Comparison of ENCODE assay signal across 13 cellular contexts in genomic region chr9:36194326-36195000, GRCh38. TPM values are rescaled to one million over a fixed set of nuclear protein-coding genes. Genes with fewer than 3 reads are reported as not detected.
DNase-seq lines count a peak whose midpoint lies in the region; ATAC-seq, FAIRE-seq and TF ChIP-seq lines count a peak whose summit lies in the region.
"Had no signal": no experiment of that assay in that cellular context is flagged by ENCODE, and none has a peak within 500 bp of the region (broad histone marks: within the 10 kb centered on the region; RNA-seq: fewer than 3 reads in every experiment).

No MANE protein-coding gene starts in this region.

- no peak overlapping the region for H3K4me3 ChIP-seq in CD8-positive, alpha-beta memory T cell (ENCODE audit: low read length)
- H3K4me3 ChIP-seq in bronchial epithelial cell (ENCODE audit: low read depth, low read length) (no peak overlapping the region), psoas muscle (no peak overlapping the region)
- H3K4me3 ChIP-seq in naive thymus-derived CD4-positive, alpha-beta T cell (ENCODE audit: low read length), result no peak overlapping the region
- H3K4me3 ChIP-seq: esophagus muscularis mucosa, HAP-1, PC-9 had no signal

- 25 to 34% (median 31%) methylated on average over 4 of the region's 4 CpGs for WGBS in psoas muscle, 3 donors

- H3K27me3 ChIP-seq in CD8-positive, alpha-beta memory T cell (ENCODE audit: insufficient read depth, low read length, poor library complexity, severe bottlenecking), result no peaks in the 10 kb centered on the region
- H3K27me3 ChIP-seq in bronchial epithelial cell (ENCODE audit: control insufficient read depth, insufficient read depth, low read length) (no peaks in the 10 kb centered on the region), psoas muscle (ENCODE audit: insufficient read depth in 3 of 3, low read length in 2 of 3) (no peaks in the 10 kb centered on the region)
- H3K27me3 ChIP-seq in naive thymus-derived CD4-positive, alpha-beta T cell (ENCODE audit: control insufficient read depth in 2 of 2, insufficient read depth in 2 of 2, low read length in 2 of 2), result no peaks in the 10 kb centered on the region
- H3K27me3 ChIP-seq: esophagus muscularis mucosa had no signal

- ATAC-seq in naive thymus-derived CD4-positive, alpha-beta T cell, result no peak
- ATAC-seq in psoas muscle (no peak), left colon (no peak)

- CTCF ChIA-PET in CD8-positive, alpha-beta memory T cell (lab: Charles Lee), result interaction anchor here (1.1 to 2.2 kb wide), 3 partner anchors 11 to 92 kb away, joined by 3 to 9 read pairs (median 4); no protein-coding TSS in a partner anchor
- CTCF ChIA-PET in naive thymus-derived CD4-positive, alpha-beta T cell (lab: Charles Lee), result no interaction called here

- H3K9me3 ChIP-seq in CD8-positive, alpha-beta memory T cell (ENCODE audit: low read length), result no peaks in the 10 kb centered on the region
- H3K9me3 ChIP-seq in naive thymus-derived CD4-positive, alpha-beta T cell (ENCODE audit: control insufficient read depth in 2 of 3, low read length in 3 of 3), result no peaks in the 10 kb centered on the region
- H3K9me3 ChIP-seq in psoas muscle, result no peaks in the 10 kb centered on the region
- H3K9me3 ChIP-seq: esophagus muscularis mucosa, HAP-1 had no signal

- peak overlapping the region in 7 of 8 donors; percentile 32 to 94 (median 72) for H3K27ac Mint-ChIP-seq in CD8-positive, alpha-beta memory T cell
- peak overlapping the region; percentile 65 for H3K27ac Mint-ChIP-seq in HFFc6
- H3K27ac Mint-ChIP-seq in naive thymus-derived CD4-positive, alpha-beta T cell, result peak overlapping the region in 5 of 9 donors; percentile 10 to 72 (median 26)

- no peak for FAIRE-seq in bronchial epithelial cell (lab: Jason Lieb, UNC)

- DNase-seq in CD8-positive, alpha-beta memory T cell, result no peak
- no peak for DNase-seq in HFFc6
- DNase-seq in bronchial epithelial cell (ENCODE audit: low read depth), result peak; percentile 59
- DNase-seq in naive thymus-derived CD4-positive, alpha-beta T cell, result no peak
- DNase-seq in NCI-H82 treated with DMSO at 0.1 percent for 48 hours (lab: John Stamatoyannopoulos, UW; ENCODE audit: unreplicated experiment), result no peak
- DNase-seq in psoas muscle, result no peak
- DNase-seq in left colon, result no peak
- DNase-seq: amniotic stem cell, NCI-H1105, PC-9 had no signal

- no peaks in the 10 kb centered on the region for H3K9me3 Mint-ChIP-seq in CD8-positive, alpha-beta memory T cell
- no peaks in the 10 kb centered on the region for H3K9me3 Mint-ChIP-seq in HFFc6
- H3K9me3 Mint-ChIP-seq in naive thymus-derived CD4-positive, alpha-beta T cell, result no peaks in the 10 kb centered on the region

- H3K4me1 Mint-ChIP-seq in CD8-positive, alpha-beta memory T cell, result peaks cover 50 to 66% (median 62%) of the 10 kb centered on the region in 3 donors
- H3K4me1 Mint-ChIP-seq in HFFc6 (ENCODE audit: low read depth), result peaks cover 49% of the 10 kb centered on the region
- peaks cover 48 to 61% (median 57%) of the 10 kb centered on the region in 7 donors for H3K4me1 Mint-ChIP-seq in naive thymus-derived CD4-positive, alpha-beta T cell

- H3K36me3 Mint-ChIP-seq in CD8-positive, alpha-beta memory T cell, result peaks cover 0 to 53% (median 10%) of the 10 kb centered on the region in 3 donors
- peaks cover 21% of the 10 kb centered on the region for H3K36me3 Mint-ChIP-seq in HFFc6 (ENCODE audit: low read depth)
- H3K36me3 Mint-ChIP-seq in naive thymus-derived CD4-positive, alpha-beta T cell, result peaks cover 0 to 22% (median 19%) of the 10 kb centered on the region in 5 donors

- intact Hi-C loops in naive thymus-derived CD4-positive, alpha-beta T cell (cut with micrococcal nuclease), result loop anchor here (5.0 to 10.0 kb wide), 4 partner anchors 43 to 1817 kb away; partner anchors contain the start of genes ATOSB (in 1 of the 2), FAM221B (in 1 of the 2), MYORG (in 1 of the 2) and TMEM8B (in 1 of the 2)
- intact Hi-C loops in psoas muscle (cut with DNase I) (loop anchor here (5.0 kb wide), 2 partner anchors 63 to 133 kb away; partner anchors contain the start of gene GNE (in 1 of the 2)), left colon (cut with DNase I, micrococcal nuclease) (no loop called here)

- peaks cover 9% of the 10 kb centered on the region for H3K36me3 ChIP-seq in CD8-positive, alpha-beta memory T cell (ENCODE audit: insufficient read depth, low read length)
- H3K36me3 ChIP-seq in bronchial epithelial cell (ENCODE audit: control insufficient read depth, insufficient read depth, low read length) (peaks cover 8% of the 10 kb centered on the region), psoas muscle (ENCODE audit: insufficient read depth in 1 of 2, low read depth in 1 of 2) (peaks cover 2 to 27% of the 10 kb centered on the region in 2 donors)
- peaks cover 5 to 27% (median 6%) of the 10 kb centered on the region in 3 experiments for H3K36me3 ChIP-seq in naive thymus-derived CD4-positive, alpha-beta T cell (ENCODE audit: control insufficient read depth in 2 of 3, insufficient read depth in 3 of 3, low read length in 3 of 3)

- peaks cover 0 to 4% of the 10 kb centered on the region in 2 donors for H3K27me3 Mint-ChIP-seq in CD8-positive, alpha-beta memory T cell
- no peaks in the 10 kb centered on the region for H3K27me3 Mint-ChIP-seq in HFFc6 (ENCODE audit: insufficient read depth)
- no peaks in the 10 kb centered on the region for H3K27me3 Mint-ChIP-seq in naive thymus-derived CD4-positive, alpha-beta T cell

- no peak overlapping the region for H3K27ac ChIP-seq in CD8-positive, alpha-beta memory T cell (ENCODE audit: low read depth, low read length)
- no peak overlapping the region for H3K27ac ChIP-seq in naive thymus-derived CD4-positive, alpha-beta T cell (ENCODE audit: low read depth, low read length)
- no peak overlapping the region for H3K27ac ChIP-seq in psoas muscle
- H3K27ac ChIP-seq: PC-9 had no signal

- H3K4me3 Mint-ChIP-seq in CD8-positive, alpha-beta memory T cell, result peak overlapping the region in 5 of 7 donors; percentile 24 to 76 (median 47)
- peak overlapping the region; percentile 41 for H3K4me3 Mint-ChIP-seq in HFFc6
- peak overlapping the region in 8 of 10 donors; percentile 17 to 90 (median 62) for H3K4me3 Mint-ChIP-seq in naive thymus-derived CD4-positive, alpha-beta T cell

- TF ChIP-seq CTCF in HFFc6 (IDR thresholded peaks at IDR 0.05) (no peak), bronchial epithelial cell (IDR thresholded peaks at IDR 0.05; ENCODE audit: insufficient read depth, low read length, severe bottlenecking) (no peak), psoas muscle (IDR thresholded peaks at IDR 0.05) (no peak)

- H3K4me1 ChIP-seq in CD8-positive, alpha-beta memory T cell (ENCODE audit: insufficient read depth, low read length), result peaks cover 41% of the 10 kb centered on the region
- H3K4me1 ChIP-seq in naive thymus-derived CD4-positive, alpha-beta T cell (ENCODE audit: control insufficient read depth in 2 of 2, insufficient read depth in 2 of 2, low read length in 2 of 2), result peaks cover 33 to 35% of the 10 kb centered on the region in 2 donors
- H3K4me1 ChIP-seq in psoas muscle, result peaks cover 41% of the 10 kb centered on the region

- POLR2A ChIA-PET in CD8-positive, alpha-beta memory T cell (lab: Charles Lee), result interaction anchor here (1.0 kb wide), 1 partner anchor 134 kb away, joined by 3 read pairs; no protein-coding TSS in a partner anchor
- POLR2A ChIA-PET in naive thymus-derived CD4-positive, alpha-beta T cell (lab: Charles Lee), result interaction anchor here (1.4 to 5.7 kb wide), 2 partner anchors 8 to 19 kb away, joined by 4 to 30 read pairs; no protein-coding TSS in a partner anchor

RNA-seq across cellular contexts. Expression of gene CLTA, which starts 3.7 kb away (rescaled TPM):
- total RNA-seq in CD8-positive, alpha-beta memory T cell, result 100 to 1,000 TPM; 185 to 186 TPM
- 77.6 TPM for polyA plus RNA-seq in CD8-positive, alpha-beta memory T cell
- 100 to 1,000 TPM; 247 to 272 (median 259) TPM for total RNA-seq in HFFc6 (2021; fragmentation: NEBNext Ultra II Directional; extraction: Animal tissue kit (Norgen Biotek cat#: 25700))
- total RNA-seq in bronchial epithelial cell (294 and 335 TPM in 2 replicates), psoas muscle (10 to 100 TPM; 52.1 to 58.3 (median 54.6) TPM), left colon (100 to 1,000 TPM; 200 to 205 TPM)
- total RNA-seq in naive thymus-derived CD4-positive, alpha-beta T cell, result 100 to 1,000 TPM in 1 of 5 experiments, 10 to 100 TPM in 4; 32.2 to 140 (median 69.5) TPM
- polyA plus RNA-seq in naive thymus-derived CD4-positive, alpha-beta T cell, result 100 to 1,000 TPM in 1 of 2 donors, 10 to 100 TPM in 1; 72.0 to 114 TPM
- 100 to 1,000 TPM in 1 of 3 donors, 10 to 100 TPM in 2; 59.2 to 125 (median 75.9) TPM for polyA plus RNA-seq in psoas muscle

RNA-seq across cellular contexts. Expression of gene CCIN, which starts 25.3 kb away (rescaled TPM):
- not detected for total RNA-seq in CD8-positive, alpha-beta memory T cell
- 0.14 TPM for polyA plus RNA-seq in CD8-positive, alpha-beta memory T cell
- 1 to 10 TPM in 1 of 6 experiments, under 1 TPM in 5; 0.59 to 2.5 (median 0.73) TPM for total RNA-seq in HFFc6 (2021; fragmentation: NEBNext Ultra II Directional; extraction: Animal tissue kit (Norgen Biotek cat#: 25700))
- total RNA-seq in bronchial epithelial cell, result not detected in 2 replicates
- total RNA-seq in naive thymus-derived CD4-positive, alpha-beta T cell, result 1 to 10 TPM in 1 of 5 experiments, under 1 TPM in 2, not detected in 2; 0.15 to 3.6 (median 0.56) TPM
- under 1 TPM in 1 of 2 donors, not detected in 1; 0.41 TPM for polyA plus RNA-seq in naive thymus-derived CD4-positive, alpha-beta T cell
- not detected for total RNA-seq in psoas muscle
- polyA plus RNA-seq in psoas muscle, result under 1 TPM in 2 of 3 donors, not detected in 1; 0.03 to 0.04 TPM
- under 1 TPM in 1 of 2 donors, not detected in 1; 0.25 TPM for total RNA-seq in left colon
- total RNA-seq: liver, PC-9 had no signal
- polyA plus RNA-seq: liver had no signal

RNA-seq across cellular contexts. Expression of gene GLIPR2, which starts 57.9 kb away (rescaled TPM):
- total RNA-seq in CD8-positive, alpha-beta memory T cell, result 10 to 100 TPM; 17.1 to 17.5 TPM
- polyA plus RNA-seq in CD8-positive, alpha-beta memory T cell, result 139 TPM
- total RNA-seq in HFFc6 (2021; fragmentation: NEBNext Ultra II Directional; extraction: Animal tissue kit (Norgen Biotek cat#: 25700)), result 10 to 100 TPM; 18.1 to 24.7 (median 23.4) TPM
- total RNA-seq in bronchial epithelial cell (0.26 and 1.8 TPM in 2 replicates), psoas muscle (1 to 10 TPM; 3.6 to 6.5 (median 4.9) TPM), left colon (10 to 100 TPM; 26.0 to 33.3 TPM)
- total RNA-seq in naive thymus-derived CD4-positive, alpha-beta T cell, result 10 to 100 TPM in 3 of 5 experiments, 1 to 10 TPM in 2; 7.7 to 74.7 (median 18.6) TPM
- polyA plus RNA-seq in naive thymus-derived CD4-positive, alpha-beta T cell, result 10 to 100 TPM; 38.8 to 68.6 TPM
- 1 to 10 TPM; 2.5 to 3.4 (median 3.2) TPM for polyA plus RNA-seq in psoas muscle

Comparison
In these comparisons a context has a peak if more than half of its experiments do, and no peak if none do; other contexts are left out.
1. intact Hi-C loops: an anchor here in naive thymus-derived CD4-positive, alpha-beta T cell (5.0 to 10.0 kb wide) and psoas muscle (5.0 kb wide); none called in left colon.